Comparison of ENCODE assay signal across 24 cellular contexts in genomic region chrX:123358457-123358856, GRCh38.
"Had no signal": no experiment of that assay in that cellular context is flagged by ENCODE, and none has a peak within 500 bp of the region (broad histone marks: within the 10 kb centered on the region; RNA-seq: fewer than 3 reads in every experiment).

No MANE protein-coding gene starts in this region.

- ATAC-seq: activated CD4-positive, CD25-positive, alpha-beta regulatory T cell treated with anti-CD3 and anti-CD28 coated beads, Interleukin-2, amount 50 U/mL, for 24 hours; activated CD8-positive, alpha-beta T cell treated with anti-CD3 and anti-CD28 coated beads for 36 hours; activated T-cell treated with anti-CD3 and anti-CD28 coated beads, Interleukin-2, amount 50 U/mL, for 72 hours had no signal

- H3K27me3 ChIP-seq: Peyer's patch, SJCRH30 had no signal

- H3K4me2 ChIP-seq: SK-N-SH had no signal

- H3K4me3 ChIP-seq: Peyer's patch, SJCRH30 had no signal

- H3K36me3 ChIP-seq: Peyer's patch, SJCRH30 had no signal

- DNase-seq: activated CD4-positive, alpha-beta T cell treated with anti-CD3 and anti-CD28 coated beads for 4 hours; activated CD8-positive, alpha-beta memory T cell treated with anti-CD3 and anti-CD28 coated beads, Interleukin-2, amount 50 U/mL, for 4 hours; activated CD8-positive, alpha-beta T cell treated with anti-CD3 and anti-CD28 coated beads for 36 hours; activated gamma-delta T cell treated with Interleukin-2 at 50 U/mL for 16 hours; activated naive CD4-positive, alpha-beta T cell treated with anti-CD3 and anti-CD28 coated beads, Interleukin-2, amount 10 ng/mL, durations not matched to agents 7 days and 5 days; activated naive CD8-positive, alpha-beta T cell treated with anti-CD3 and anti-CD28 coated beads for 36 hours; activated T-cell treated with anti-CD3 and anti-CD28 coated beads, Interleukin-2, amount 50 U/mL, for 72 hours; cerebellar nuclear complex; NCI-H1092; NCI-H1417; NCI-H1930; NCI-H2107; NCI-H2171 treated with DMSO at 0.1 percent for 48 hours; NCI-H226; NCI-H510A treated with DMSO at 0.1 percent for 48 hours; NCI-H69; NK-92 treated with Interleukin-12 subunit alpha and Interleukin-12 subunit beta, amount 100 ng/mL, for 24 hours; Peyer's patch; Right ventricle myocardium superior; SJCRH30; SK-N-SH had no signal

- H3K9ac ChIP-seq: SK-N-SH had no signal

- H3K4me1 ChIP-seq: Peyer's patch had no signal

- H3K9me3 ChIP-seq: Peyer's patch, SJCRH30, SK-N-SH had no signal

- FAIRE-seq: colon had no signal

- H3K27ac ChIP-seq: Peyer's patch, RWPE1, SJCRH30 had no signal
